ENCODE assay signal across 19 cellular contexts in genomic region chr17:15086776-15087175, GRCh38.
"Had no signal": no experiment of that assay in that cellular context is flagged by ENCODE, and none has a peak within 500 bp of the region (broad histone marks: within the 10 kb centered on the region; RNA-seq: fewer than 3 reads in every experiment).

No MANE protein-coding gene starts in this region.

- H3K79me2 ChIP-seq: parathyroid adenoma had no signal

- H3K27ac ChIP-seq: coronary artery, parathyroid adenoma, prostate gland, right lobe of liver, tibial artery, upper lobe of left lung, uterus had no signal

- H3K9ac ChIP-seq: parathyroid adenoma had no signal

- H3K4me3 Mint-ChIP-seq: naive thymus-derived CD8-positive, alpha-beta T cell; stimulated activated effector memory CD8-positive, alpha-beta T cell treated with anti-CD3 and anti-CD28 coated beads, Interleukin-12 subunit alpha, Interleukin-12 subunit beta, amount 100 ng/mL, for 72 hours had no signal

- H2AFZ ChIP-seq: parathyroid adenoma had no signal

- H3K4me3 ChIP-seq: coronary artery, mucosa of descending colon, prostate gland, right lobe of liver, tibial artery, upper lobe of left lung, uterus had no signal

- H3K9me3 ChIP-seq: mucosa of descending colon, prostate gland, right lobe of liver, tibial artery, upper lobe of left lung, uterus had no signal

- H3K4me1 ChIP-seq: parathyroid adenoma, prostate gland, right lobe of liver, tibial artery, upper lobe of left lung, uterus had no signal

- H3K36me3 Mint-ChIP-seq: naive thymus-derived CD8-positive, alpha-beta T cell; stimulated activated effector memory CD8-positive, alpha-beta T cell treated with anti-CD3 and anti-CD28 coated beads, Interleukin-12 subunit alpha, Interleukin-12 subunit beta, amount 100 ng/mL, for 72 hours had no signal

- H3K27me3 ChIP-seq: right lobe of liver, tibial artery, upper lobe of left lung, uterus had no signal

- H3K4me1 Mint-ChIP-seq: naive thymus-derived CD8-positive, alpha-beta T cell; stimulated activated effector memory CD8-positive, alpha-beta T cell treated with anti-CD3 and anti-CD28 coated beads, Interleukin-12 subunit alpha, Interleukin-12 subunit beta, amount 100 ng/mL, for 72 hours had no signal

- H3K9me3 Mint-ChIP-seq: stimulated activated effector memory CD8-positive, alpha-beta T cell treated with anti-CD3 and anti-CD28 coated beads, Interleukin-12 subunit alpha, Interleukin-12 subunit beta, amount 100 ng/mL, for 72 hours had no signal

- H3K36me3 ChIP-seq: prostate gland, right lobe of liver, tibial artery, upper lobe of left lung, uterus had no signal

- DNase-seq: effector CD8-positive, alpha-beta T cell; kidney; left colon; mammary epithelial cell; mucosa of descending colon; naive thymus-derived CD8-positive, alpha-beta T cell; nucleus accumbens; right lobe of liver; stimulated activated CD4-positive, alpha-beta T cell treated with anti-CD3 and anti-CD28 coated beads, Interleukin-4, amount 100 ng/mL, for 1 hour; stimulated activated CD8-positive, alpha-beta memory T cell treated with anti-CD3 and anti-CD28 coated beads, Interleukin-4, amount 100 ng/mL, for 48 hours; stimulated activated naive CD8-positive, alpha-beta T cell treated with anti-CD3 and anti-CD28 coated beads, Interleukin-15, Interleukin-2, amounts not matched to agents 100 U/mL and 50 U/mL, for 24 hours; tibial artery; upper lobe of left lung; uterus had no signal

- ATAC-seq: esophagus mucosa; left colon; mucosa of descending colon; naive thymus-derived CD8-positive, alpha-beta T cell; right lobe of liver; stimulated activated effector memory CD8-positive, alpha-beta T cell treated with anti-CD3 and anti-CD28 coated beads, Interleukin-12 subunit alpha, Interleukin-12 subunit beta, amount 100 ng/mL, for 72 hours; stimulated activated naive CD8-positive, alpha-beta T cell treated with anti-CD3 and anti-CD28 coated beads, Interleukin-15, Interleukin-2, amounts not matched to agents 100 U/mL and 50 U/mL, for 24 hours had no signal

- H3K27ac Mint-ChIP-seq: naive thymus-derived CD8-positive, alpha-beta T cell; stimulated activated effector memory CD8-positive, alpha-beta T cell treated with anti-CD3 and anti-CD28 coated beads, Interleukin-12 subunit alpha, Interleukin-12 subunit beta, amount 100 ng/mL, for 72 hours had no signal
